ENCODE assay signal across 8 cellular contexts in the genomic region with DNA sequence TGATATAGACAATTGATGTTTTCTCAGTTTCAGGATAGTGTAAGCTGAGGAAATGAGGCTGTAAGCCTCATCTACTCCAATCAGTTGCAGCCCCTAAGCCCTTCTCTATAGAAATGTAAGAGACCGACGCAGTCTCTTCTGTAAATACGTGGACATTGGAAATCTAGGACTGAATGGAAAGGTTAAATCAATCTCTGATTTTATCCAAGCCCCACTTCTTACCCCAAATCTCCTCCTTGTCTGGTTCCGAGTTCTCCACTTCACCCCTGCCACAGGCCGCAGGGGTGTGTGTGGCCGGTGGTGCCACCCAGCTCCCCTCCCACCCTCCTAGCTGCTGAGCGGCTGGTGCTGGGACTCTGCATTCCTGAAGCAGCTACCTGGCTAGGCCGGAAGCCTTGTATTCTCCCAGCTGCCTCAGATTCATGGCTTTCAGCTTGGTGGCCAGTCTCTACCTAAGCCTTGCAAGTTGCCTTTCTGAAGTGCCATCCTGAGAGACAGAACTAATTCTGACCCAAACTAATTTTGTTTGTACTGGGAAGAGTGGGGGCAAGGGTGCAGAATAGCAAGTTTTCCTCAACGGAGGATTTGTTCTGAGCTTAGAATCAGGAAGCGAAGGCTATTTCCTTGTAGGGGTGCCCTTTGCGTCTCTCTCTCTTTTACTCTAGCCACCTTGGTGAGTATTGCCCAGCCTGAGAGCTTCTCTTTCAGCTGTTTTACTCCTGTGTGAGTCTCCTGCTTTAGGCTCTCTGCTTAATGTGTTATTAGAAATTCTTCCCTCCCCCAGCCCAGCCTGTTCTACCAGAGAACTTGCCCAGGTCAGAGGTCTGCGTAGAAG. TPM values are rescaled to one million over a fixed set of nuclear protein-coding genes. Genes with fewer than 3 reads are reported as not detected.
DNase-seq lines count a peak whose midpoint lies in the region; ATAC-seq, FAIRE-seq and TF ChIP-seq lines count a peak whose summit lies in the region.

No MANE protein-coding gene starts in this region.

- CTCF ChIA-PET in A549 (lab: Yijun Ruan, JAX) = interaction anchor here (1.1 kb wide), 1 partner anchor 79 kb away, joined by 3 read pairs; no protein-coding TSS in a partner anchor
- CTCF ChIA-PET in Panc1 (lab: Charles Lee) = no interaction called here

- no peaks in the 10 kb centered on the region for H3K27me3 ChIP-seq in Panc1 (ENCODE audit: control insufficient read depth, insufficient read depth, low read length)

- H3K4me1 Mint-ChIP-seq in naive B cell = peaks cover 8 to 17% (median 13%) of the 10 kb centered on the region in 3 donors

- no peaks in the 10 kb centered on the region for H3K36me3 ChIP-seq in Panc1 (ENCODE audit: control insufficient read depth, insufficient read depth, low read length)

- H3K9me3 ChIP-seq in A549 = no peaks in the 10 kb centered on the region
- no peaks in the 10 kb centered on the region for H3K9me3 ChIP-seq in Panc1 (ENCODE audit: control insufficient read depth, insufficient read depth, low read depth, low read length)

- intact Hi-C loops in Panc1 (cut with micrococcal nuclease; ENCODE audit: unreplicated experiment) = no loop called here

- no peaks in the 10 kb centered on the region for H3K4me1 ChIP-seq in A549
- H3K4me1 ChIP-seq in Panc1 (ENCODE audit: control insufficient read depth, insufficient read depth, low read length) = peaks cover 4% of the 10 kb centered on the region; the same call in 1 of the 2 replicates

- 83% methylated on average over 10 of the region's 12 CpGs for WGBS in A549 (ENCODE audit: missing lambda C conversion rate)

- TF ChIP-seq EP300 in A549 (IDR thresholded peaks at IDR 0.05) = no peak

- H3K4me3 Mint-ChIP-seq in naive B cell = peak overlapping the region; percentile 29 to 96 (median 85)

- ATAC-seq in A549 (no peak), GM21360 (IDR thresholded peaks at IDR 0.05; ENCODE audit: unreplicated experiment) (peak; percentile 22), Panc1 (peak; percentile 37; the same call in 1 of the 2 replicates), naive B cell (ENCODE audit: low read depth in 2 of 2) (no peak)

- H3K4me3 ChIP-seq in A549 (no peak overlapping the region; the same call in 2 of the 3 replicates), Panc1 (ENCODE audit: low read depth in 2 of 2, low read length in 2 of 2) (peak overlapping the region; percentile 39 to 60)

- peaks cover 0 to 11% (median 3%) of the 10 kb centered on the region in 3 donors for H3K27me3 Mint-ChIP-seq in naive B cell

- in situ Hi-C loops in Panc1 (cut with HindIII; ENCODE audit: low pct_unique_long_range_greater_than_20kb, low sequenced_read_pairs) = no loop called here

- H3K27ac ChIP-seq in A549 (peak overlapping the region in 1 of 2 experiments; percentile 56; a peak in 1 of 6 replicates), Panc1 (ENCODE audit: low read length) (no peak overlapping the region; the same call in 1 of the 2 replicates), epithelial cell of prostate (peak overlapping the region; percentile 76)

- no TSS peak for BruUV-seq in Panc1 (replicated peaks; lab: Mats Ljungman, UMichigan)

- peak overlapping the region in 2 of 6 donors; percentile 59 to 62 for H3K27ac Mint-ChIP-seq in naive B cell

- POLR2A ChIA-PET in A549 (lab: Yijun Ruan, JAX) = no interaction called here
- POLR2A ChIA-PET in Panc1 (lab: Charles Lee) = no interaction called here

- no peak for TF ChIP-seq CTCF in A549 (IDR thresholded peaks at IDR 0.05)
- TF ChIP-seq CTCF in Panc1 (IDR thresholded peaks at IDR 0.05) = no peak

- TF ChIP-seq RAD21 in A549 (conservative IDR thresholded peaks at IDR 0.05 in 1 of 2, IDR thresholded peaks at IDR 0.05 in 1 of 2) = no peak

- no peaks in the 10 kb centered on the region for H3K9me3 Mint-ChIP-seq in naive B cell

- H3K4me2 ChIP-seq in A549 = peak overlapping the region; percentile 75

- TF ChIP-seq POLR2A in A549 (IDR thresholded peaks at IDR 0.05; ENCODE audit: low read length) = no peak

- DNase-seq in A549 (ENCODE audit: low read depth in 1 of 2, low spot score in 1 of 2) (no peak), Panc1 (ENCODE audit: low read depth, low spot score) (no peak), epithelial cell of prostate (ENCODE audit: low read depth, low spot score) (no peak), naive B cell (no peak), OCI-M2 (lab: John Stamatoyannopoulos, UW; ENCODE audit: unreplicated experiment) (no peak), NCI-H1694 treated with DMSO at 0.1 percent for 48 hours (lab: John Stamatoyannopoulos, UW) (no peak)
- DNase-seq in stimulated activated CD4-positive, alpha-beta T cell treated with anti-CD3 and anti-CD28 coated beads, Interleukin-4, amount 100 ng/mL, for 4 hours = no peak

- no peak for FAIRE-seq in A549 (lab: Jason Lieb, UNC)

- peaks cover 0 to 4% of the 10 kb centered on the region in 2 donors for H3K36me3 Mint-ChIP-seq in naive B cell

TF ChIP-seq in A549, 52 proteins besides CTCF, POLR2A, EP300 and RAD21:
- TF ChIP-seq, protein P1, sequence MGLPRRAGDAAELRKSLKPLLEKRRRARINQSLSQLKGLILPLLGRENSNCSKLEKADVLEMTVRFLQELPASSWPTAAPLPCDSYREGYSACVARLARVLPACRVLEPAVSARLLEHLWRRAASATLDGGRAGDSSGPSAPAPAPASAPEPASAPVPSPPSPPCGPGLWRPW (IDR thresholded peaks at IDR 0.05) = no peak
- TF ChIP-seq ZSCAN20 (CRISPR knock-in tag; IDR thresholded peaks at IDR 0.05) = no peak
- TF ChIP-seq TP53 (CRISPR knock-in tag; IDR thresholded peaks at IDR 0.05) = no peak
- TF ChIP-seq RARB (CRISPR knock-in tag; IDR thresholded peaks at IDR 0.05) = no peak
- no peak for TF ChIP-seq HEYL (CRISPR knock-in tag; IDR thresholded peaks at IDR 0.05)
- TF ChIP-seq GATA3 (IDR thresholded peaks at IDR 0.05; ENCODE audit: borderline replicate concordance) = no peak
- TF ChIP-seq MYC (IDR thresholded peaks at IDR 0.05; ENCODE audit: borderline replicate concordance, low read length) = no peak
- no peak for TF ChIP-seq RFX5 (IDR thresholded peaks at IDR 0.05)
- no peak for TF ChIP-seq FOXS1 (CRISPR knock-in tag; IDR thresholded peaks at IDR 0.05)
- no peak for TF ChIP-seq POLR2AphosphoS2 (conservative IDR thresholded peaks at IDR 0.05; ENCODE audit: low read length)
- TF ChIP-seq CHD4 (IDR thresholded peaks at IDR 0.05; ENCODE audit: borderline replicate concordance) = no peak
- TF ChIP-seq BHLHE40 (IDR thresholded peaks at IDR 0.05; ENCODE audit: low read depth, low read length) = no peak
- TF ChIP-seq CHD2 (IDR thresholded peaks at IDR 0.05; ENCODE audit: low read length, partially characterized antibody) = no peak
- TF ChIP-seq HDAC2 (IDR thresholded peaks at IDR 0.05) = no peak
- TF ChIP-seq KDM5A (IDR thresholded peaks at IDR 0.05) = no peak
- TF ChIP-seq, protein P2, sequence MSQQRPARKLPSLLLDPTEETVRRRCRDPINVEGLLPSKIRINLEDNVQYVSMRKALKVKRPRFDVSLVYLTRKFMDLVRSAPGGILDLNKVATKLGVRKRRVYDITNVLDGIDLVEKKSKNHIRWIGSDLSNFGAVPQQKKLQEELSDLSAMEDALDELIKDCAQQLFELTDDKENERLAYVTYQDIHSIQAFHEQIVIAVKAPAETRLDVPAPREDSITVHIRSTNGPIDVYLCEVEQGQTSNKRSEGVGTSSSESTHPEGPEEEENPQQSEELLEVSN (IDR thresholded peaks at IDR 0.05; ENCODE audit: borderline replicate concordance, low read depth) = no peak
TF ChIP-seq in A549: peak in this region for 0.

RNA-seq across cellular contexts. Expression of a gene that starts 0.7 kb away (rescaled TPM):
- polyA plus RNA-seq in A549 (2011; rRNA removed) (1.5 TPM in 2 replicates), A549 (2017; fragmentation: RNase III; extraction: RNeasy Plus Mini Kit Qiagen cat#74134 plus additional on column Dnase treatment) (0.12 to 0.24 TPM (median 0.18 TPM) in 3 replicates), naive B cell (ENCODE audit: low read depth in 6 of 6) (10 to 100 TPM in 4 of 6 donors, 1 to 10 TPM in 1, not detected in 1; 4.5 to 15.8 (median 11.6) TPM)
- polyA plus RNA-seq in A549 (2012; cell fraction: cytosol; rRNA removed) = 0.41 and 0.56 TPM in 2 replicates
- polyA plus RNA-seq in A549 (2012; cell fraction: nucleus; rRNA removed) = 0.43 and 0.56 TPM in 2 replicates
- 0.83 and 1.7 TPM in 2 replicates for polyA minus RNA-seq in A549 (2011; rRNA and poly(A)+ RNA removed)
- 3.1 TPM for total RNA-seq in Panc1 (2021; ENCODE audit: unreplicated experiment)
- 2.7 TPM for polyA plus RNA-seq in Panc1 (2012; ENCODE audit: insufficient read length)

Comparison
In these comparisons a context has a peak if more than half of its experiments do, and no peak if none do; other contexts are left out.
1. ATAC-seq: peak in GM21360 (single experiment) and Panc1 (single experiment); none in A549 (0 of 2) and naive B cell (0 of 2).